In the genomic region with DNA sequence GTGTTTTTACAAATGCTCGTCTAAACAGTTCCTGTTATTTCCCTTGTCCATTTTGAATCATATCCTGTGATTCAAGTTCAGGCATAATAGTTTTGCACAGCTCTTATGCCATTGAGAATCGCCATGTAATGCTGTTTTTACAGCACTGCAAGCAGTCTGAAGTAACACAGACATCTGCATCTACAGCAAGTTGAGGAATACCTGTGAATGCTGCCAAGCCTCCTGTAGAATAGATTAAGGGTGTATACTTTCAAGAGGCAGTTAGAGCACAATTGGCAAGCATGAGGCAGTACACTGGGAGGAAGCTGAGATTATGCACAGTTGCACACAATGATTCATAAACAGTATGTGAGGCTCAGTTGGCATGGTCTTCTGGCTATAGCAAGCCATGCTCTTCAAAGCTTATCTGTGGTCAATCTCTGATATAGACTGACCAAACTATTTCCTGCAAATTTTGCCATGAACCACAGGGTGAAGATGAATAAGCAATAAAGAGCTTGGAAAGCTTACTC, we compare ENCODE assay signal across 1 cellular context.
A peak's percentile ranks its signal among the peaks of the same experiment; 100 is the strongest.
TF ChIP-seq lines count a peak whose summit lies in the region.

No MANE protein-coding gene starts in this region.

TF ChIP-seq in HCT116, 20 proteins besides CTCF, POLR2A, EP300 and RAD21 (continued from another document):
- peak; percentile 79 for TF ChIP-seq CBX3 (IDR thresholded peaks at IDR 0.05; ENCODE audit: low read depth)
- TF ChIP-seq SP1 (IDR thresholded peaks at IDR 0.05; ENCODE audit: low read depth), result peak; percentile 93
- TF ChIP-seq, protein P1, sequence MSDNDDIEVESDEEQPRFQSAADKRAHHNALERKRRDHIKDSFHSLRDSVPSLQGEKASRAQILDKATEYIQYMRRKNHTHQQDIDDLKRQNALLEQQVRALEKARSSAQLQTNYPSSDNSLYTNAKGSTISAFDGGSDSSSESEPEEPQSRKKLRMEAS (IDR thresholded peaks at IDR 0.05), result peak; percentile 56
- TF ChIP-seq, protein P2, sequence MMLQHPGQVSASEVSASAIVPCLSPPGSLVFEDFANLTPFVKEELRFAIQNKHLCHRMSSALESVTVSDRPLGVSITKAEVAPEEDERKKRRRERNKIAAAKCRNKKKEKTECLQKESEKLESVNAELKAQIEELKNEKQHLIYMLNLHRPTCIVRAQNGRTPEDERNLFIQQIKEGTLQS (IDR thresholded peaks at IDR 0.05), result no peak
- TF ChIP-seq EGR1 (IDR thresholded peaks at IDR 0.05; ENCODE audit: low read depth), result no peak
TF ChIP-seq in HCT116: peak in this region for 9.
